ENCODE assay signal across 26 cellular contexts in the genomic region with DNA sequence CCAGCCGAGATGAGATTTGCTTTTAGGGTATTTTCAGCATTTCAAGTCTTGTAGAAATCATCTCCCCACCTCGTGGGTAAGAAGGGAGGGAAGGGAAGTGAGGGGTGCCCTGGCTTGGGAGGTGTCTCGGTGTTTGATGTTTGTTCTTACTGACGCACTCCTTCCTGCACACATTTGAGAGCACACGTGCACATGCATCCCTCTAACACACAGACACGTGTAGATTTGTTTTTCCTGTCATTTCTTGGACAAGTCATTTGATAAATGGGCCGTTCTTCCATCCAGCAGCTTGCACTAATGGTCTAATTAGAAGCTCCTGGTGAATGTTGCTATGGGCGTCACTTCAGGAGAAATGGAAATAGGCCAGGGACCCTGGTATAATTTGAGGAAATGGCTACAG.
"Had no signal": no experiment of that assay in that cellular context is flagged by ENCODE, and none has a peak within 500 bp of the region (broad histone marks: within the 10 kb centered on the region; RNA-seq: fewer than 3 reads in every experiment).

No MANE protein-coding gene starts in this region.

- H3K27me3 Mint-ChIP-seq: dendritic cell treated with granulocyte-macrophage colony-stimulating factor and Interleukin-4, amounts not matched to agents 40 ng/mL and 50 ng/mL, for 4 days; effector memory CD8-positive, alpha-beta T cell had no signal

- H3K4me1 Mint-ChIP-seq: endodermal cell, mesothelial cell of epicardium had no signal

- DNase-seq: colonic mucosa; cortex of kidney; effector CD8-positive, alpha-beta T cell; effector memory CD8-positive, alpha-beta T cell; endodermal cell; erythroblast; esophagus squamous epithelium; foreskin fibroblast; foreskin melanocyte; gastrocnemius medialis; glutamatergic neuron; head of caudate nucleus; heart right ventricle; hippocampal formation; left cardiac atrium; left lung; lower lobe of right lung; mesenchymal stem cell; mucosa of descending colon had no signal

- H3K4me3 Mint-ChIP-seq: dendritic cell treated with granulocyte-macrophage colony-stimulating factor and Interleukin-4, amounts not matched to agents 40 ng/mL and 50 ng/mL, for 4 days; effector memory CD8-positive, alpha-beta T cell; endodermal cell; mesothelial cell of epicardium had no signal

- H3K36me3 Mint-ChIP-seq: mesothelial cell of epicardium had no signal

- H3K27ac Mint-ChIP-seq: dendritic cell treated with granulocyte-macrophage colony-stimulating factor and Interleukin-4, amounts not matched to agents 40 ng/mL and 50 ng/mL, for 4 days; effector memory CD8-positive, alpha-beta T cell; endodermal cell; mesothelial cell of epicardium had no signal

- ATAC-seq: effector memory CD8-positive, alpha-beta T cell; esophagus mucosa; gastrocnemius medialis; heart right ventricle; left cardiac atrium; left lung; left ventricle myocardium superior; lower lobe of right lung; mucosa of descending colon had no signal

- FAIRE-seq: endometrium, islet of Langerhans, keratinocyte had no signal
